In genomic region chr6:3426817-3427739, GRCh38 we compare ENCODE assay signal across 1 cellular context.
TF ChIP-seq lines count a peak whose summit lies in the region.

No MANE protein-coding gene starts in this region.

TF ChIP-seq in WTC11, 78 proteins besides CTCF, POLR2A, EP300 and RAD21 (continued from another document):
- TF ChIP-seq ZNF425 (CRISPR knock-in tag; conservative IDR thresholded peaks at IDR 0.05) (no peak), USF2 (CRISPR knock-in tag; IDR thresholded peaks at IDR 0.05) (no peak), TEAD1 (CRISPR knock-in tag; IDR thresholded peaks at IDR 0.05) (no peak), MXD4 (CRISPR knock-in tag; IDR thresholded peaks at IDR 0.05; ENCODE audit: borderline replicate concordance) (no peak), ZBTB43 (CRISPR knock-in tag; IDR thresholded peaks at IDR 0.05) (no peak), ATF2 (CRISPR knock-in tag; IDR thresholded peaks at IDR 0.05; ENCODE audit: borderline replicate concordance, low read depth) (no peak), TCF7 (CRISPR knock-in tag; IDR thresholded peaks at IDR 0.05; ENCODE audit: low read depth) (no peak), JUN (CRISPR knock-in tag; IDR thresholded peaks at IDR 0.05) (no peak), ESRRA (CRISPR knock-in tag; IDR thresholded peaks at IDR 0.05; ENCODE audit: borderline replicate concordance) (no peak), ZNF671 (CRISPR knock-in tag; IDR thresholded peaks at IDR 0.05) (no peak), ELF4 (CRISPR knock-in tag; IDR thresholded peaks at IDR 0.05; ENCODE audit: low read depth) (no peak), ZNF317 (CRISPR knock-in tag; IDR thresholded peaks at IDR 0.05; ENCODE audit: borderline replicate concordance, low read depth) (no peak), FOXP4 (CRISPR knock-in tag; IDR thresholded peaks at IDR 0.05) (no peak), E2F5 (CRISPR knock-in tag; IDR thresholded peaks at IDR 0.05) (no peak), ATF3 (CRISPR knock-in tag; conservative IDR thresholded peaks at IDR 0.05) (no peak)
